ENCODE assay signal across 11 cellular contexts in the genomic region with DNA sequence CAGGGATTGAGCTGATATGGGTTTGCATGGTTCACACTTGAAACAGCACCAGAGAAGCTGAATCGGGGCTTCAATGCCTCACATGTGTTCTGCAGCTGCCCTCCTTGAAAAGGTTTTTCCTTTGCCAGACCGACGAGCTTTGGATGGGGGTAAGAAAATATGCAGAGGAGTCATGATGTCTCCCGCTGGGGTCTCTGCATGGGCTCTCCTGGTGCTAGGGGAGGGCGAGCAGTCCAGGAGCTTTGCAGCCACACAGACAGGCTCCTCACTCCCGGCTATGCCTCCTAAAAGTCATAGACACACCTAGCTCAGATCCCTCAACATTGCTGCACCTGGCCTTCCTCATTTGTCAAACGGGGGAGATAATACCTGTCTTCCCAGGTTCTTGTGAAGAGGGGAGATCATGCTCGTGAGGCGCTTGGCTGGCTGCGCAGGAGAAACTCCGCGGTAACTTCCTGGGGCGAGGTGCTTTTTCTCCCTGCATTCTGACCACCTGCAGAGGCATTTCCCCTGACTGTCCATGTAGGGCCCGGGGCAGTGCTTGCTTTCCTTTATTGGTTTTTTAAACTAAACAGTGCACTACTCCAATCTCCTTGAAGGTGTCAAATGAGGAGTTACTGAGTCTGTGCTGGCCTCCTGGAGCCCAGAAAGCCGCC.
A peak's percentile ranks its signal among the peaks of the same experiment; 100 is the strongest.
DNase-seq lines count a peak whose midpoint lies in the region; ATAC-seq, FAIRE-seq and TF ChIP-seq lines count a peak whose summit lies in the region.
"Had no signal": no experiment of that assay in that cellular context is flagged by ENCODE, and none has a peak within 500 bp of the region (broad histone marks: within the 10 kb centered on the region; RNA-seq: fewer than 3 reads in every experiment).

No MANE protein-coding gene starts in this region.

- H3K9me3 Mint-ChIP-seq in activated CD8-positive, alpha-beta memory T cell treated with anti-CD3 and anti-CD28 coated beads, Interleukin-2, amount 10 ng/mL, durations not matched to agents 7 days and 5 days (ENCODE audit: low read depth): no peaks in the 10 kb centered on the region
- H3K9me3 Mint-ChIP-seq in stimulated activated naive B cell treated with anti-CD40 and anti-IgM and Interleukin-4, amounts not matched to agents 10 μg/mL and 1 μg/mL and 100 μg/mL, for 72 hours: no peaks in the 10 kb centered on the region

- no peaks in the 10 kb centered on the region for H3K4me1 ChIP-seq in GM12878 (ENCODE audit: control insufficient read depth, insufficient read depth, low read length)

- RAD21 ChIA-PET in GM12878 (lab: Charles Lee; ENCODE audit: unreplicated experiment): interaction anchor here (0.7 to 2.7 kb wide), 12 partner anchors 10 to 113 kb away, joined by 3 to 33 read pairs (median 6); partner anchors contain the start of gene PLXNA2

- no peak overlapping the region for H3K27ac Mint-ChIP-seq in activated CD8-positive, alpha-beta memory T cell treated with anti-CD3 and anti-CD28 coated beads, Interleukin-2, amount 10 ng/mL, durations not matched to agents 7 days and 5 days
- no peak overlapping the region for H3K27ac Mint-ChIP-seq in stimulated activated naive B cell treated with anti-CD40 and anti-IgM and Interleukin-4, amounts not matched to agents 10 μg/mL and 1 μg/mL and 100 μg/mL, for 72 hours
- H3K27ac Mint-ChIP-seq: activated naive CD8-positive, alpha-beta T cell had no signal

- no peak for TF ChIP-seq POLR2A in GM12878 (IDR thresholded peaks at IDR 0.05; ENCODE audit: low read depth, low read length)

- H3K9ac ChIP-seq in GM12878 (ENCODE audit: control insufficient read depth, insufficient read depth, low read length): no peak overlapping the region

- SMC1A ChIA-PET in GM12878 (lab: Charles Lee; ENCODE audit: uncharacterized antibody, unreplicated experiment): interaction anchor here (0.5 to 3.8 kb wide), 12 partner anchors 9 to 118 kb away, joined by 3 to 57 read pairs (median 4); partner anchors contain the start of gene PLXNA2

- DNase-seq in activated CD8-positive, alpha-beta memory T cell treated with anti-CD3 and anti-CD28 coated beads, Interleukin-2, amount 10 ng/mL, durations not matched to agents 7 days and 5 days: no peak
- DNase-seq in activated CD8-positive, alpha-beta memory T cell treated with anti-CD3 and anti-CD28 coated beads, Interleukin-2, amount 50 U/mL, for 48 hours: no peak
- DNase-seq in GM12878 (ENCODE audit: low read depth, low spot score) (no peak), MV-4-11 (lab: John Stamatoyannopoulos, UW) (no peak), KBM-7 (no peak)
- DNase-seq in stimulated activated naive B cell treated with anti-CD40 and anti-IgM and Interleukin-4, amounts not matched to agents 10 μg/mL and 1 μg/mL and 100 μg/mL, for 72 hours: no peak
- no peak for DNase-seq in stimulated activated CD4-positive, alpha-beta T cell treated with anti-CD3 and anti-CD28 coated beads, Interleukin-4, amount 100 ng/mL, for 24 hours

- TF ChIP-seq EP300 in GM12878 (IDR thresholded peaks at IDR 0.05; ENCODE audit: borderline replicate concordance in 1 of 2, control insufficient read depth in 1 of 2, low read depth in 2 of 2, low read length in 2 of 2): no peak

- H3K36me3 ChIP-seq in GM12878 (ENCODE audit: control insufficient read depth in 2 of 2, insufficient read depth in 2 of 2, low read length in 1 of 2): no peaks in the 10 kb centered on the region

- H3K79me2 ChIP-seq in GM12878 (ENCODE audit: control insufficient read depth, insufficient read depth, low read length): no peaks in the 10 kb centered on the region

- CTCF ChIA-PET in activated CD8-positive, alpha-beta memory T cell treated with anti-CD3 and anti-CD28 coated beads, Interleukin-2, amount 10 ng/mL, durations not matched to agents 7 days and 5 days (lab: Charles Lee): interaction anchor here (0.6 to 4.3 kb wide), 17 partner anchors 8 to 356 kb away, joined by 3 to 32 read pairs (median 4); partner anchors contain the start of gene PLXNA2
- CTCF ChIA-PET in GM12878 (lab: Yijun Ruan, JAX): interaction anchor here (0.7 to 9.1 kb wide), 40 partner anchors 8 to 203 kb away, joined by 3 to 166 read pairs (median 4); partner anchors contain the start of gene PLXNA2

- peaks cover 9% of the 10 kb centered on the region for H3K27me3 Mint-ChIP-seq in activated CD8-positive, alpha-beta memory T cell treated with anti-CD3 and anti-CD28 coated beads, Interleukin-2, amount 10 ng/mL, durations not matched to agents 7 days and 5 days
- peaks cover 12 to 13% of the 10 kb centered on the region in 2 donors for H3K27me3 Mint-ChIP-seq in stimulated activated naive B cell treated with anti-CD40 and anti-IgM and Interleukin-4, amounts not matched to agents 10 μg/mL and 1 μg/mL and 100 μg/mL, for 72 hours

- H3K4me1 Mint-ChIP-seq in activated CD8-positive, alpha-beta memory T cell treated with anti-CD3 and anti-CD28 coated beads, Interleukin-2, amount 10 ng/mL, durations not matched to agents 7 days and 5 days: no peaks in the 10 kb centered on the region
- H3K4me1 Mint-ChIP-seq in stimulated activated naive B cell treated with anti-CD40 and anti-IgM and Interleukin-4, amounts not matched to agents 10 μg/mL and 1 μg/mL and 100 μg/mL, for 72 hours: peaks cover 7 to 8% of the 10 kb centered on the region in 2 donors

- WGBS in GM12878 (ENCODE audit: insufficient coverage, insufficient replicate concordance, low lambda C conversion rate, missing lambda C conversion rate): 13% methylated on average over 15 of the region's 15 CpGs

- no peaks in the 10 kb centered on the region for H3K36me3 Mint-ChIP-seq in activated CD8-positive, alpha-beta memory T cell treated with anti-CD3 and anti-CD28 coated beads, Interleukin-2, amount 10 ng/mL, durations not matched to agents 7 days and 5 days
- H3K36me3 Mint-ChIP-seq in stimulated activated naive B cell treated with anti-CD40 and anti-IgM and Interleukin-4, amounts not matched to agents 10 μg/mL and 1 μg/mL and 100 μg/mL, for 72 hours: no peaks in the 10 kb centered on the region
- H3K36me3 Mint-ChIP-seq: activated naive CD8-positive, alpha-beta T cell had no signal

- POLR2A ChIA-PET in GM12878 (lab: Charles Lee): no interaction called here

- H2AFZ ChIP-seq in GM12878 (ENCODE audit: control insufficient read depth, low read depth, low read length): no peak overlapping the region

- ATAC-seq in activated CD8-positive, alpha-beta memory T cell treated with anti-CD3 and anti-CD28 coated beads, Interleukin-2, amount 10 ng/mL, durations not matched to agents 7 days and 5 days: peak; percentile 27
- peak; percentile 23 for ATAC-seq in HG03039 (IDR thresholded peaks at IDR 0.05; ENCODE audit: unreplicated experiment)
- ATAC-seq in GM12878: peak; percentile 58
- ATAC-seq in stimulated activated naive B cell treated with anti-CD40 and anti-IgM and Interleukin-4, amounts not matched to agents 10 μg/mL and 1 μg/mL and 100 μg/mL, for 72 hours (replicated peaks): peak; percentile 38 to 65

- FAIRE-seq in GM12878 (lab: Jason Lieb, UNC): no peak
- FAIRE-seq: H54 had no signal

- no peak overlapping the region for H3K27ac ChIP-seq in GM12878 (ENCODE audit: control insufficient read depth, insufficient read depth)
- H3K27ac ChIP-seq: skin epidermis had no signal

- no peaks in the 10 kb centered on the region for H4K20me1 ChIP-seq in GM12878 (ENCODE audit: control insufficient read depth, insufficient read depth)

- no peak overlapping the region for H3K4me3 ChIP-seq in GM12878
- H3K4me3 ChIP-seq: skin epidermis had no signal

- intact Hi-C loops in GM12878 (cut with micrococcal nuclease; ENCODE audit: unreplicated experiment): loop anchor here (1.0 kb wide), 1 partner anchor 114 kb away; no protein-coding TSS in a partner anchor

- H3K9me3 ChIP-seq in GM12878 (replicated peaks; ENCODE audit: control insufficient read depth, insufficient read depth, low read length): no peaks in the 10 kb centered on the region

- no peak for TF ChIP-seq CTCF in GM12878 (IDR thresholded peaks at IDR 0.05 in 2 of 3, conservative IDR thresholded peaks at IDR 0.05 in 1 of 3; ENCODE audit: control insufficient read depth in 2 of 3, extremely low read depth in 1 of 3, insufficient read depth in 1 of 3, low read depth in 3 of 3, low read length in 3 of 3)

- no peak overlapping the region for H3K4me2 ChIP-seq in GM12878 (ENCODE audit: control insufficient read depth, insufficient read depth)

- TF ChIP-seq RAD21 in GM12878 (IDR thresholded peaks at IDR 0.05; ENCODE audit: insufficient read depth, low read depth, low read length): no peak

- H3K4me3 Mint-ChIP-seq in activated CD8-positive, alpha-beta memory T cell treated with anti-CD3 and anti-CD28 coated beads, Interleukin-2, amount 10 ng/mL, durations not matched to agents 7 days and 5 days: no peak overlapping the region
- peak overlapping the region in 1 of 2 donors; percentile 51 for H3K4me3 Mint-ChIP-seq in stimulated activated naive B cell treated with anti-CD40 and anti-IgM and Interleukin-4, amounts not matched to agents 10 μg/mL and 1 μg/mL and 100 μg/mL, for 72 hours
- H3K4me3 Mint-ChIP-seq: activated naive CD8-positive, alpha-beta T cell had no signal

- in situ Hi-C loops in GM12878 (cut with MboI) (no loop called here), KBM-7 (cut with MboI; ENCODE audit: low pct_unique_long_range_greater_than_20kb, low sequenced_read_pairs) (no loop called here)

- peaks cover 0 to 2% of the 10 kb centered on the region in 2 experiments; a peak in 2 of 4 replicates for H3K27me3 ChIP-seq in GM12878 (replicated peaks in 1 of 2; ENCODE audit: control insufficient read depth in 2 of 2, insufficient read depth in 2 of 2, low read length in 1 of 2)

- BruUV-seq in GM12878 (replicated peaks; lab: Mats Ljungman, UMichigan): no TSS peak

TF ChIP-seq in GM12878, 131 proteins besides CTCF, POLR2A, EP300 and RAD21 (continues in another document):
- TF ChIP-seq HDAC2 (IDR thresholded peaks at IDR 0.05): no peak
- TF ChIP-seq KAT2A (conservative IDR thresholded peaks at IDR 0.05; ENCODE audit: control insufficient read depth, low read depth, low read length): no peak
- no peak for TF ChIP-seq FOXM1 (IDR thresholded peaks at IDR 0.05; ENCODE audit: low read depth, low read length)
- no peak for TF ChIP-seq MAX (IDR thresholded peaks at IDR 0.05; ENCODE audit: low read depth, low read length)
